Comparison of ENCODE assay signal across 18 cellular contexts in the genomic region with DNA sequence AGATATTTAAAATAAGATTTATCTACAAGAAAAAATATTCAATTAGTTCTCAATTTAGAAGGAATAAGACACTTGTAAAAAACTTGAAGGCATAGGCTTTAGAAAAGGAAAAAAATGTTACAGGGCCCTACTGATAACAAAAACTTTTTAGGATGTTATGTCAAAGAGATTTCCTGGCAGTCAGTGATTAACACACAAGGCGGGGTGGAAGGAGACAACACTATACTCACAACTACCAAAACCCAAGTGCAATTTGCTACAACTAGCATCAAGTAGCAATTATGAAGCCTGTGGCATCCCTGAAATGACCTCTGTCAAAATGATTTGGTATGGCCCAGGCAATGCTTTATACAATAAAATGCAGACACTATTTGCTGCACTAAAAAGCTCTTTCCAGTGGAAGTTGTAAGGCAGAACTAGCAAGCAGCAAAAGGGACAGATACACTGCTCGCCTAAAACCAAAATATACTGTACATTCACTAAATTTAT. TPM values are rescaled to one million over a fixed set of nuclear protein-coding genes. Genes with fewer than 3 reads are reported as not detected.
A peak's percentile ranks its signal among the peaks of the same experiment; 100 is the strongest.
DNase-seq lines count a peak whose midpoint lies in the region; ATAC-seq and TF ChIP-seq lines count a peak whose summit lies in the region.
"Had no signal": no experiment of that assay in that cellular context is flagged by ENCODE, and none has a peak within 500 bp of the region (broad histone marks: within the 10 kb centered on the region; RNA-seq: fewer than 3 reads in every experiment).

No MANE protein-coding gene starts in this region.

- H3K4me3 ChIP-seq in RWPE2 (ENCODE audit: severe bottlenecking) (no peak overlapping the region), gastrocnemius medialis (no peak overlapping the region), tibial artery (no peak overlapping the region)
- H3K4me3 ChIP-seq: BLaER1, pancreas, spleen, thyroid gland had no signal

- H3K27me3 ChIP-seq in RWPE2 (ENCODE audit: insufficient read depth, poor library complexity, severe bottlenecking) (no peaks in the 10 kb centered on the region), gastrocnemius medialis (no peaks in the 10 kb centered on the region), tibial artery (no peaks in the 10 kb centered on the region)
- H3K27me3 ChIP-seq: BLaER1, pancreas, spleen, thyroid gland had no signal

- H3K36me3 ChIP-seq in RWPE2 (ENCODE audit: low read depth) (0 out of 2 replicates have a peak, but pooled peaks cover 3% of the 10 kb centered on the region), gastrocnemius medialis (no peaks in the 10 kb centered on the region), tibial artery (no peaks in the 10 kb centered on the region)
- H3K36me3 ChIP-seq: pancreas, thyroid gland had no signal

- H3K4me3 Mint-ChIP-seq in activated CD4-positive, alpha-beta T cell treated with anti-CD3 and anti-CD28 coated beads, Interleukin-2, amount 10 ng/mL, durations not matched to agents 24 days and 14 days, result no peak overlapping the region
- H3K4me3 Mint-ChIP-seq: activated CD8-positive, alpha-beta T cell treated with anti-CD3 and anti-CD28 coated beads for 36 hours had no signal

- peaks cover 13% of the 10 kb centered on the region for H3K4me1 Mint-ChIP-seq in activated CD4-positive, alpha-beta T cell treated with anti-CD3 and anti-CD28 coated beads, Interleukin-2, amount 10 ng/mL, durations not matched to agents 24 days and 14 days

- H3K9me3 Mint-ChIP-seq in activated CD4-positive, alpha-beta T cell treated with anti-CD3 and anti-CD28 coated beads, Interleukin-2, amount 10 ng/mL, durations not matched to agents 24 days and 14 days, result no peaks in the 10 kb centered on the region
- H3K9me3 Mint-ChIP-seq: activated CD8-positive, alpha-beta T cell treated with anti-CD3 and anti-CD28 coated beads for 36 hours had no signal

- peak; percentile 39 for DNase-seq in activated CD4-positive, alpha-beta T cell treated with anti-CD3 and anti-CD28 coated beads, Interleukin-2, amount 10 ng/mL, durations not matched to agents 24 days and 14 days
- no peak for DNase-seq in activated CD4-positive, alpha-beta T cell treated with anti-CD3 and anti-CD28 coated beads, Interleukin-2, amount 50 U/mL, for 48 hours
- no peak for DNase-seq in RWPE2 (ENCODE audit: low spot score)
- DNase-seq in epithelial cell of prostate (ENCODE audit: low read depth, low spot score), result no peak
- DNase-seq in gastrocnemius medialis, result no peak
- DNase-seq in tibial artery, result no peak
- DNase-seq in T1000 (lab: John Stamatoyannopoulos, UW), result no peak
- DNase-seq: 8988T; activated CD8-positive, alpha-beta T cell treated with anti-CD3 and anti-CD28 coated beads for 36 hours; cerebellar nuclear complex; DMS 273 treated with DMSO at 0.1 percent for 48 hours; NCI-H1436; NCI-H2171 treated with DMSO at 0.1 percent for 48 hours; pancreas; spleen; thyroid gland had no signal

- no peak overlapping the region for H3K27ac Mint-ChIP-seq in activated CD4-positive, alpha-beta T cell treated with anti-CD3 and anti-CD28 coated beads, Interleukin-2, amount 10 ng/mL, durations not matched to agents 24 days and 14 days
- H3K27ac Mint-ChIP-seq: activated CD8-positive, alpha-beta T cell treated with anti-CD3 and anti-CD28 coated beads for 36 hours had no signal

- in situ Hi-C loops in gastrocnemius medialis (cut with MboI; ENCODE audit: low sequenced_read_pairs in 4 of 4), result no loop called here

- no peak for TF ChIP-seq POLR2A in gastrocnemius medialis (IDR thresholded peaks at IDR 0.05)

- H3K9me3 ChIP-seq in RWPE2 (ENCODE audit: severe bottlenecking) (no peaks in the 10 kb centered on the region), gastrocnemius medialis (no peaks in the 10 kb centered on the region), tibial artery (no peaks in the 10 kb centered on the region)
- H3K9me3 ChIP-seq: BLaER1, pancreas, spleen, thyroid gland had no signal

- intact Hi-C loops in activated CD4-positive, alpha-beta T cell treated with anti-CD3 and anti-CD28 coated beads, Interleukin-2, amount 10 ng/mL, durations not matched to agents 24 days and 14 days (cut with micrococcal nuclease), result no loop called here
- intact Hi-C loops in gastrocnemius medialis (cut with DNase I; ENCODE audit: low total_unique reads), result no loop called here
- intact Hi-C loops in tibial artery (cut with DNase I; ENCODE audit: low total_unique reads), result no loop called here

- H3K27me3 Mint-ChIP-seq in activated CD4-positive, alpha-beta T cell treated with anti-CD3 and anti-CD28 coated beads, Interleukin-2, amount 10 ng/mL, durations not matched to agents 24 days and 14 days, result no peaks in the 10 kb centered on the region
- H3K27me3 Mint-ChIP-seq: activated CD8-positive, alpha-beta T cell treated with anti-CD3 and anti-CD28 coated beads for 36 hours had no signal

- peak overlapping the region; percentile 76 for H3K27ac ChIP-seq in RWPE2 (ENCODE audit: poor library complexity, severe bottlenecking)
- peak overlapping the region; percentile 94 for H3K27ac ChIP-seq in epithelial cell of prostate
- peak overlapping the region; percentile 63 to 82 (median 79) for H3K27ac ChIP-seq in gastrocnemius medialis
- H3K27ac ChIP-seq in tibial artery, result no peak overlapping the region
- H3K27ac ChIP-seq: BLaER1, thyroid gland had no signal

- H3K36me3 Mint-ChIP-seq in activated CD4-positive, alpha-beta T cell treated with anti-CD3 and anti-CD28 coated beads, Interleukin-2, amount 10 ng/mL, durations not matched to agents 24 days and 14 days (ENCODE audit: low read depth), result peaks cover 6% of the 10 kb centered on the region

- ATAC-seq in RWPE2 (ENCODE audit: low read depth) (no peak), gastrocnemius medialis (peak in 1 of 2 donors; percentile 28), HG03095 (IDR thresholded peaks at IDR 0.05; ENCODE audit: unreplicated experiment) (no peak)

- peaks cover 30% of the 10 kb centered on the region for H3K4me1 ChIP-seq in RWPE2 (ENCODE audit: insufficient read depth, poor library complexity, severe bottlenecking)
- peaks cover 23 to 26% of the 10 kb centered on the region in 2 donors for H3K4me1 ChIP-seq in gastrocnemius medialis
- peaks cover 0 to 36% (median 15%) of the 10 kb centered on the region in 4 donors for H3K4me1 ChIP-seq in tibial artery
- H3K4me1 ChIP-seq: BLaER1 had no signal

- TF ChIP-seq CTCF in RWPE2 (IDR thresholded peaks at IDR 0.05; ENCODE audit: poor library complexity, severe bottlenecking) (no peak), gastrocnemius medialis (IDR thresholded peaks at IDR 0.05 in 4 of 5, conservative IDR thresholded peaks at IDR 0.05 in 1 of 5) (no peak), tibial artery (IDR thresholded peaks at IDR 0.05) (no peak)

RNA-seq across cellular contexts. Expression of a gene that starts 15.3 kb away (rescaled TPM):
- 27.0 and 28.0 TPM in 2 replicates for total RNA-seq in activated CD4-positive, alpha-beta T cell treated with anti-CD3 and anti-CD28 coated beads, Interleukin-2, amount 10 ng/mL, durations not matched to agents 24 days and 14 days
- total RNA-seq in gastrocnemius medialis, result 10 to 100 TPM; 21.3 to 52.0 (median 38.5) TPM

Comparison
In these comparisons a context has a peak if more than half of its experiments do, and no peak if none do; other contexts are left out.
1. H3K27ac ChIP-seq: peak in RWPE2 (single experiment), epithelial cell of prostate (single experiment) and gastrocnemius medialis (4 of 4); none in tibial artery (0 of 2).